Comparison of ENCODE assay signal across 8 cellular contexts in genomic region chr3:128804017-128804816, GRCh38.
DNase-seq lines count a peak whose midpoint lies in the region; ATAC-seq and TF ChIP-seq lines count a peak whose summit lies in the region.

No MANE protein-coding gene starts in this region.

- no peaks in the 10 kb centered on the region for H3K27me3 Mint-ChIP-seq in dendritic cell treated with granulocyte-macrophage colony-stimulating factor and Interleukin-4, amounts not matched to agents 40 ng/mL and 50 ng/mL, for 4 days
- no peaks in the 10 kb centered on the region for H3K27me3 Mint-ChIP-seq in natural killer cell treated with Interleukin-12 subunit alpha and Interleukin-12 subunit beta and Interleukin-15 and Interleukin-18, amount 100 ng/mL, for 72 hours

- H3K4me1 ChIP-seq in prostate gland (replicated peaks) (no peaks in the 10 kb centered on the region), ascending aorta (peaks cover 0 to 32% of the 10 kb centered on the region in 2 donors)

- peaks cover 100% of the 10 kb centered on the region for H3K36me3 Mint-ChIP-seq in dendritic cell treated with granulocyte-macrophage colony-stimulating factor and Interleukin-4, amounts not matched to agents 40 ng/mL and 50 ng/mL, for 4 days (ENCODE audit: low read depth)
- H3K36me3 Mint-ChIP-seq in natural killer cell treated with Interleukin-12 subunit alpha and Interleukin-12 subunit beta and Interleukin-15 and Interleukin-18, amount 100 ng/mL, for 72 hours, result peaks cover 14% of the 10 kb centered on the region

- H3K27ac Mint-ChIP-seq in dendritic cell treated with granulocyte-macrophage colony-stimulating factor and Interleukin-4, amounts not matched to agents 40 ng/mL and 50 ng/mL, for 4 days, result peak overlapping the region; percentile 80
- H3K27ac Mint-ChIP-seq in natural killer cell treated with Interleukin-12 subunit alpha and Interleukin-12 subunit beta and Interleukin-15 and Interleukin-18, amount 100 ng/mL, for 72 hours, result peak overlapping the region; percentile 83 to 89

- no peaks in the 10 kb centered on the region for H3K27me3 ChIP-seq in prostate gland (replicated peaks; ENCODE audit: insufficient read depth)
- H3K27me3 ChIP-seq in ascending aorta, result no peaks in the 10 kb centered on the region

- ATAC-seq in GM19328 (IDR thresholded peaks at IDR 0.05; ENCODE audit: unreplicated experiment) (peak; percentile 76), HG03354 (IDR thresholded peaks at IDR 0.05; ENCODE audit: poor library complexity, severe bottlenecking, unreplicated experiment) (peak; percentile 88)
- ATAC-seq in natural killer cell treated with Interleukin-12 subunit alpha and Interleukin-12 subunit beta and Interleukin-15 and Interleukin-18, amount 100 ng/mL, for 72 hours, result peak; percentile 94 to 96

- DNase-seq in ACHN (peak; percentile 59), T-helper 2 cell (peak; percentile 15 to 96 (median 26)), prostate gland (ENCODE audit: low spot score) (no peak), ascending aorta (ENCODE audit: low spot score in 2 of 2) (no peak)
- DNase-seq in natural killer cell treated with Interleukin-12 subunit alpha and Interleukin-12 subunit beta and Interleukin-15 and Interleukin-18, amount 100 ng/mL, for 72 hours (ENCODE audit: low spot score), result peak; percentile 83

- in situ Hi-C loops in ACHN (cut with HindIII; ENCODE audit: low pct_ligation_motif_present, low pct_unique_long_range_greater_than_20kb, low sequenced_read_pairs), result no loop called here

- H3K9me3 ChIP-seq in prostate gland (no peaks in the 10 kb centered on the region), ascending aorta (no peaks in the 10 kb centered on the region)

- TF ChIP-seq POLR2A in prostate gland (IDR thresholded peaks at IDR 0.05), result no peak

- intact Hi-C loops in dendritic cell treated with granulocyte-macrophage colony-stimulating factor and Interleukin-4, amounts not matched to agents 40 ng/mL and 50 ng/mL, for 4 days (cut with micrococcal nuclease), result no loop called here
- intact Hi-C loops in prostate gland (cut with DNase I) (no loop called here), ascending aorta (cut with DNase I) (no loop called here)

- H3K4me3 ChIP-seq in prostate gland, result no peak overlapping the region
- H3K4me3 ChIP-seq in ascending aorta, result peak overlapping the region in 1 of 2 donors; percentile 10

- H3K4me1 Mint-ChIP-seq in dendritic cell treated with granulocyte-macrophage colony-stimulating factor and Interleukin-4, amounts not matched to agents 40 ng/mL and 50 ng/mL, for 4 days (ENCODE audit: low read depth), result peaks cover 97% of the 10 kb centered on the region
- peaks cover 71 to 76% of the 10 kb centered on the region in 2 donors for H3K4me1 Mint-ChIP-seq in natural killer cell treated with Interleukin-12 subunit alpha and Interleukin-12 subunit beta and Interleukin-15 and Interleukin-18, amount 100 ng/mL, for 72 hours (ENCODE audit: low read depth in 2 of 2)

- WGBS in prostate gland, result 59% methylated on average over 5 of the region's 5 CpGs

- no peaks in the 10 kb centered on the region for H3K9me3 Mint-ChIP-seq in dendritic cell treated with granulocyte-macrophage colony-stimulating factor and Interleukin-4, amounts not matched to agents 40 ng/mL and 50 ng/mL, for 4 days
- H3K9me3 Mint-ChIP-seq in natural killer cell treated with Interleukin-12 subunit alpha and Interleukin-12 subunit beta and Interleukin-15 and Interleukin-18, amount 100 ng/mL, for 72 hours, result no peaks in the 10 kb centered on the region

- TF ChIP-seq CTCF in prostate gland (IDR thresholded peaks at IDR 0.05) (no peak), ascending aorta (IDR thresholded peaks at IDR 0.05) (no peak)

- H3K36me3 ChIP-seq in prostate gland, result no peaks in the 10 kb centered on the region
- H3K36me3 ChIP-seq in ascending aorta, result peaks cover 16 to 51% of the 10 kb centered on the region in 2 donors

- no peak overlapping the region for H3K4me3 Mint-ChIP-seq in dendritic cell treated with granulocyte-macrophage colony-stimulating factor and Interleukin-4, amounts not matched to agents 40 ng/mL and 50 ng/mL, for 4 days
- peak overlapping the region; percentile 86 for H3K4me3 Mint-ChIP-seq in natural killer cell treated with Interleukin-12 subunit alpha and Interleukin-12 subunit beta and Interleukin-15 and Interleukin-18, amount 100 ng/mL, for 72 hours

- H3K27ac ChIP-seq in prostate gland (no peak overlapping the region), ascending aorta (no peak overlapping the region)

Comparison
In these comparisons a context has a peak if more than half of its experiments do, and no peak if none do; other contexts are left out.
1. DNase-seq: peak in ACHN (single experiment), T-helper 2 cell (5 of 5) and natural killer cell treated with Interleukin-12 subunit alpha and Interleukin-12 subunit beta and Interleukin-15 and Interleukin-18, amount 100 ng/mL, for 72 hours (single experiment); none in prostate gland (single experiment) and ascending aorta (0 of 2).
2. Peak in every context shown above with its lines, with median percentiles within 50 percentile points of each other: ATAC-seq.